ENCODE assay signal across 8 cellular contexts in the genomic region with DNA sequence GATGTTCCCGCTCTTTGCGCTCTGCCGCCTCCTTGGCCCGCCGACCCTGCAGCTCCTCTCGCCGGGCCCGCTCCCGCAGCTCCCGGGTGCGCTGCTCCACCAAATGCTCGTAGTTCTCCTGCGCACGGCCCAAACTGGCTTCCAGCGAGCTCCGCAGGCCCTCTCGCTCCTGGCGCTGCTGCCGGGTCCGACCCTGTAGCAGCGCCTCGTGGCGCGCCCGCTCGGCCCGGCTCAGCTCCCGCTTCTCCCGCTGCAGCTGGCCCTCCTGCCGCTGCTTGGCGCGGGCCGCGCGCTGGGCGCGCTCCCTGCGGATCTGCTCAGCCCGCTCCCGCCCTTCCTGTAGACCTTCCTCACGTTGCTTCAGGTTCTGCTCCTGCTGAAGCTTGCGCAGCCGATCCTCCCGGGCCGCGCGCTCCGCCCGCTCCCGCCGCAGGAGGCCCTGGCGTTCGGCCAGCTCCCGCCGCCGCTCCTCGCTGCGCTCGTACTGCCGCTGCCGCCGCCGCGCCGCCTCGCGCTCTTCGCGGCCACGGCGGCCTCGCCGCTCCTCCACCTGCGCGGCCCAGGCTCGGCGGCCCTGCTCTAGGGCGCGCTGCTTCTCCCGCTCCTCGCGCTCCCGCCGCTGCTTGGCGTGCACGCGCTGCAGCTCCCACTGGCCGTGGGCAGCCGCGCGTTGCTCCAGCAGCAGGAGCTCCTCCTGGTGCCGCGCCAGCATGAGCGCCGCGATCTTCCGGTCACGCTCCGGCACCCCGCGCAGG. TPM values are rescaled to one million over a fixed set of nuclear protein-coding genes. Genes with fewer than 3 reads are reported as not detected.
DNase-seq lines count a peak whose midpoint lies in the region; ATAC-seq lines count a peak whose summit lies in the region.
"Had no signal": no experiment of that assay in that cellular context is flagged by ENCODE, and none has a peak within 500 bp of the region (broad histone marks: within the 10 kb centered on the region; RNA-seq: fewer than 3 reads in every experiment).

No MANE protein-coding gene starts in this region.

- no peak for ATAC-seq in T-helper 17 cell
- ATAC-seq in left ventricle myocardium superior, result peak; percentile 53
- ATAC-seq in stimulated activated naive CD8-positive, alpha-beta T cell treated with anti-CD3 and anti-CD28 coated beads, Interleukin-15, Interleukin-2, amounts not matched to agents 100 U/mL and 50 U/mL, for 24 hours, result peak; percentile 15
- no peak for ATAC-seq in HG03196 (IDR thresholded peaks at IDR 0.05; ENCODE audit: unreplicated experiment)
- no peak for ATAC-seq in GM21367 (IDR thresholded peaks at IDR 0.05; ENCODE audit: unreplicated experiment)

- no peaks in the 10 kb centered on the region for H3K9me3 ChIP-seq in T-helper 17 cell (ENCODE audit: control insufficient read depth, low read length, poor library complexity, severe bottlenecking)

- peaks cover 9% of the 10 kb centered on the region for H3K4me1 Mint-ChIP-seq in T-helper 17 cell

- intact Hi-C loops in left ventricle myocardium superior (cut with micrococcal nuclease), result no loop called here

- peaks cover 9% of the 10 kb centered on the region for H3K36me3 Mint-ChIP-seq in T-helper 17 cell (ENCODE audit: low read depth)

- peak overlapping the region; percentile 65 for H3K4me3 Mint-ChIP-seq in T-helper 17 cell

- H3K27ac Mint-ChIP-seq in T-helper 17 cell, result no peak overlapping the region

- DNase-seq in HK-2 (ENCODE audit: unreplicated experiment), result peak; percentile 48
- DNase-seq in T-helper 17 cell, result no peak
- DNase-seq in left ventricle myocardium superior, result peak; percentile 56
- peak; percentile 19 for DNase-seq in stimulated activated naive CD8-positive, alpha-beta T cell treated with anti-CD3 and anti-CD28 coated beads, Interleukin-15, Interleukin-2, amounts not matched to agents 100 U/mL and 50 U/mL, for 24 hours
- no peak for DNase-seq in T-helper 9 cell

- H3K27me3 Mint-ChIP-seq in T-helper 17 cell, result peaks cover 74% of the 10 kb centered on the region

RNA-seq across cellular contexts. Expression of a gene that starts 2.6 kb away (rescaled TPM):
- total RNA-seq in T-helper 17 cell (not detected), left ventricle myocardium superior (not detected)
- total RNA-seq: fibroblast of villous mesenchyme had no signal

RNA-seq across cellular contexts. Expression of a gene that starts 39.3 kb away (rescaled TPM):
- total RNA-seq in T-helper 17 cell, result 100 to 1,000 TPM in 1 of 2 donors, 10 to 100 TPM in 1; 94.7 to 101 TPM
- total RNA-seq in left ventricle myocardium superior, result 21.4 TPM

Comparison
In these comparisons a context has a peak if more than half of its experiments do, and no peak if none do; other contexts are left out.
1. DNase-seq: peak in HK-2 (single experiment), left ventricle myocardium superior (single experiment) and stimulated activated naive CD8-positive, alpha-beta T cell treated with anti-CD3 and anti-CD28 coated beads, Interleukin-15, Interleukin-2, amounts not matched to agents 100 U/mL and 50 U/mL, for 24 hours (single experiment); none in T-helper 17 cell (0 of 3) and T-helper 9 cell (single experiment).
2. ATAC-seq: peak in left ventricle myocardium superior (single experiment) and stimulated activated naive CD8-positive, alpha-beta T cell treated with anti-CD3 and anti-CD28 coated beads, Interleukin-15, Interleukin-2, amounts not matched to agents 100 U/mL and 50 U/mL, for 24 hours (single experiment); none in T-helper 17 cell (single experiment), HG03196 (single experiment) and GM21367 (single experiment).